ENCODE assay signal across 21 cellular contexts in the genomic region with DNA sequence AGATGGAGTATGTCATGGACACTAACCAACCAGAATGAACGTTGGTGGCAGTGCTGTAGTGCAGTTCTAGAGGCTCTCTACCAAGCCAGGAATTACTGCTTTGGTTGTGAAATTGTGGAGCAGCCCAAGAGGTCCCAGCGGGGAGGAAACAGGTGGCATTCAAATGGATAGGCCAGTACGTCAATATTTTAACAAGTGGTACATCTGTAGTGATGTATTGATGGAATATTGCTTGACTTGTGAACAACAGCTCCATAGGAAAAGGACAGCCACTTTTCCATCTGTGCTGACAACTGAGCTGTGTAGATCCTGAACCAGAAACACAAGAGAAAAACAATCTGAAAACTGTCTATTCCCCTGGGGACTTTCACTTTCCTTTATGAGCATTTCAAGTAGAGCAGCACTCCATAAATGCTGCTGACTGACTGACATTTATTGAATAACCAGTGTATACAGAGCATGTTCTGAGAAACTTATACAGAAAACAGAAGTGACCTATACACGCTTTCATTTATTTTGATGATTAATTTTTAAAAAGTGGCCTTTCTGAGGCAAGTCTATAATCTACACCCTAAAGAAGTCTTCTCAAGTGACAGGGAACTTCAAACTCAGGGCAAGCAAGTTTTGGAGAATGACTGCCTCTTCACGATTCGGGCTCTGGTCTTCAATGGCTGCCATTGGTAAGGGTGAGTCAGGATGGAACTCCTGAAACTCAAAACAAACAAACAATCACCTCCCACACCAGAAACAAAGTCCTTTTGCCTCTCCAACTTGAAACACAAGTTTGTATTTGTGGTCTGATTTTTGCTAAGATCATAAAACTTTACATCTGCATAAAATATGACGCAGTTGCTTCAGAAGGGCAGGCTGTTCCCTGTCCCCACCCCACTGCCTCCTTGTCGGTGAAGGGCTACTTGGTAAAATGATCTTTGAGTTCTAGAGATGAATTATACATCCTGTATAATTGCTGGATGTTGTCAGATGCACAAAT.
DNase-seq lines count a peak whose midpoint lies in the region; ATAC-seq, FAIRE-seq and TF ChIP-seq lines count a peak whose summit lies in the region.
"Had no signal": no experiment of that assay in that cellular context is flagged by ENCODE, and none has a peak within 500 bp of the region (broad histone marks: within the 10 kb centered on the region; RNA-seq: fewer than 3 reads in every experiment).

No MANE protein-coding gene starts in this region.

- no peak overlapping the region for H2BK20ac ChIP-seq in H1 (ENCODE audit: low read length)

- CTCF ChIA-PET in H1 (lab: Charles Lee; ENCODE audit: partially characterized antibody) = interaction anchor here (0.8 to 1.3 kb wide), 2 partner anchors 10 to 31 kb away, joined by 4 read pairs; no protein-coding TSS in a partner anchor
- CTCF ChIA-PET in A673 (lab: Charles Lee) = no interaction called here

- H3K9ac ChIP-seq in H1 (replicated peaks in 1 of 4; ENCODE audit: extremely low read depth in 1 of 4, low read depth in 3 of 4, low read length in 3 of 4) (no peak overlapping the region), colonic mucosa (ENCODE audit: low read depth in 2 of 2, low read length in 2 of 2) (no peak overlapping the region)
- H3K9ac ChIP-seq: SK-N-SH had no signal

- H3K4me3 ChIP-seq in H1 (ENCODE audit: extremely low read depth in 1 of 4, insufficient read depth in 2 of 4, low read depth in 3 of 4, low read length in 4 of 4) (no peak overlapping the region), A673 (ENCODE audit: low read depth, low read length, poor library complexity, severe bottlenecking) (no peak overlapping the region), colonic mucosa (no peak overlapping the region)
- H3K4me3 ChIP-seq: adrenal gland, transverse colon had no signal

- H3K27ac ChIP-seq in H1 (ENCODE audit: low read depth, low read length) = no peak overlapping the region
- H3K27ac ChIP-seq in A673 (ENCODE audit: low read depth, low read length, poor library complexity, severe bottlenecking) = no peak overlapping the region
- no peak overlapping the region for H3K27ac ChIP-seq in colonic mucosa
- H3K27ac ChIP-seq: adrenal gland, neutrophil, transverse colon had no signal

- H2BK15ac ChIP-seq in H1 (ENCODE audit: low read length) = no peak overlapping the region

- intact Hi-C loops in A673 (cut with micrococcal nuclease; ENCODE audit: unreplicated experiment) = no loop called here
- intact Hi-C loops in colonic mucosa (cut with DNase I) = no loop called here

- H2AK5ac ChIP-seq in H1 (ENCODE audit: low read depth, low read length) = no peak overlapping the region

- POLR2A ChIA-PET in H1 (lab: Charles Lee; ENCODE audit: partially characterized antibody) (no interaction called here), A673 (lab: Charles Lee; ENCODE audit: low non-redundant PET) (no interaction called here)

- no peak overlapping the region for H3K4ac ChIP-seq in H1 (replicated peaks; ENCODE audit: insufficient read length, low read depth, low read length)

- DNase-seq in DMS 273 (lab: John Stamatoyannopoulos, UW; ENCODE audit: unreplicated experiment) = peak; percentile 31
- peak; percentile 22 for DNase-seq in NCI-H2029 (lab: John Stamatoyannopoulos, UW)
- DNase-seq in H1 (ENCODE audit: low read depth in 1 of 2, low spot score in 2 of 2) = no peak
- DNase-seq in AML-193 (lab: John Stamatoyannopoulos, UW) = no peak
- no peak for DNase-seq in A673 (ENCODE audit: low spot score)
- DNase-seq in DMS79 (lab: John Stamatoyannopoulos, UW) = no peak
- DNase-seq in colonic mucosa = no peak
- DNase-seq: activated CD4-positive, alpha-beta T cell treated with anti-CD3 and anti-CD28 coated beads, Interleukin-2, amount 50 U/mL, for 4 hours; adrenal gland; CD8-positive, alpha-beta T cell; EL; KG1; NCI-H1048; NCI-H226; RPMI8226; SK-N-SH; small intestine; transverse colon had no signal

- H3K14ac ChIP-seq in H1 (ENCODE audit: insufficient read length) = no peak overlapping the region

- H2BK12ac ChIP-seq in H1 (ENCODE audit: low read depth, low read length) = no peak overlapping the region

- no peak overlapping the region for H4K5ac ChIP-seq in H1 (ENCODE audit: insufficient read length, low read depth, low read length)

- TF ChIP-seq RAD21 in H1 (IDR thresholded peaks at IDR 0.05 in 1 of 2, conservative IDR thresholded peaks at IDR 0.05 in 1 of 2; ENCODE audit: low read depth in 2 of 2, low read length in 2 of 2) = no peak

- no peak overlapping the region for H3K18ac ChIP-seq in H1 (ENCODE audit: extremely low read depth, low read length)

- ATAC-seq in GM18868 (IDR thresholded peaks at IDR 0.05; ENCODE audit: unreplicated experiment) = peak; percentile 53
- ATAC-seq: CD8-positive, alpha-beta T cell had no signal

- H3K56ac ChIP-seq in H1 (replicated peaks; ENCODE audit: insufficient read length, low read depth, low read length) = no peak overlapping the region

- no peak overlapping the region for H2AFZ ChIP-seq in H1 (ENCODE audit: low read length)

- H3K27me3 ChIP-seq in H1 (replicated peaks in 1 of 4; ENCODE audit: control insufficient read depth in 3 of 4, extremely low read depth in 1 of 4, insufficient read depth in 3 of 4, low read length in 3 of 4) (no peaks in the 10 kb centered on the region), A673 (replicated peaks; ENCODE audit: insufficient read depth, low read depth, low read length, poor library complexity) (no peaks in the 10 kb centered on the region), colonic mucosa (no peaks in the 10 kb centered on the region)
- H3K27me3 ChIP-seq: adrenal gland, neutrophil, transverse colon had no signal

- no TSS peak for BruUV-seq in A673 (replicated peaks; lab: Mats Ljungman, UMichigan)

- TF ChIP-seq POLR2A in H1 (IDR thresholded peaks at IDR 0.05; ENCODE audit: control extremely low read depth in 1 of 2, low read depth in 2 of 2, low read length in 2 of 2) = no peak

- no peak overlapping the region for H2BK120ac ChIP-seq in H1 (replicated peaks; ENCODE audit: low read depth, low read length)

- H4K8ac ChIP-seq in H1 (ENCODE audit: extremely low read depth, insufficient read depth, low read length) = no peak overlapping the region

- no peak overlapping the region for H2BK5ac ChIP-seq in H1 (ENCODE audit: low read depth, low read length)

- no peaks in the 10 kb centered on the region for H3K9me3 ChIP-seq in H1 (ENCODE audit: insufficient read depth in 2 of 2, low read depth in 1 of 2, low read length in 1 of 2)
- no peaks in the 10 kb centered on the region for H3K9me3 ChIP-seq in A673 (ENCODE audit: low read depth, low read length, poor library complexity, severe bottlenecking)
- no peaks in the 10 kb centered on the region for H3K9me3 ChIP-seq in colonic mucosa
- H3K9me3 ChIP-seq: adrenal gland, neutrophil, SK-N-SH, transverse colon had no signal

- H3K4me1 ChIP-seq in H1 (replicated peaks in 1 of 4; ENCODE audit: control insufficient read depth in 3 of 4, insufficient read depth in 4 of 4, low read length in 3 of 4) (peaks cover 0 to 7% (median 0%) of the 10 kb centered on the region in 4 experiments; a peak in 1 of 7 replicates), A673 (ENCODE audit: insufficient read depth, low read length, poor library complexity, severe bottlenecking) (no peaks in the 10 kb centered on the region), colonic mucosa (no peaks in the 10 kb centered on the region)
- H3K4me1 ChIP-seq: adrenal gland had no signal

- H3K23me2 ChIP-seq in H1 (ENCODE audit: low read depth, low read length) = no peaks in the 10 kb centered on the region

- no peak overlapping the region for H3K23ac ChIP-seq in H1 (ENCODE audit: insufficient read length)

- H4K91ac ChIP-seq in H1 (replicated peaks; ENCODE audit: insufficient read length, low read length) = no peak overlapping the region

- H3K36me3 ChIP-seq in H1 (ENCODE audit: control insufficient read depth in 2 of 4, insufficient read depth in 4 of 4, low read length in 3 of 4) (no peaks in the 10 kb centered on the region), A673 (ENCODE audit: insufficient read depth, low read length, poor library complexity, severe bottlenecking) (no peaks in the 10 kb centered on the region), colonic mucosa (no peaks in the 10 kb centered on the region)
- H3K36me3 ChIP-seq: adrenal gland, neutrophil, transverse colon had no signal

- FAIRE-seq in H1 (lab: Jason Lieb, UNC) = peak; percentile 24
- FAIRE-seq: bronchial epithelial cell, small intestine had no signal

- no peaks in the 10 kb centered on the region for H3K79me2 ChIP-seq in H1 (ENCODE audit: control insufficient read depth in 1 of 2, insufficient read depth in 2 of 2, low read length in 2 of 2)

- H3K79me1 ChIP-seq in H1 (ENCODE audit: low read depth, low read length) = no peaks in the 10 kb centered on the region

- no peaks in the 10 kb centered on the region for H4K20me1 ChIP-seq in H1 (replicated peaks in 1 of 2; ENCODE audit: control insufficient read depth in 1 of 2, insufficient read depth in 2 of 2, low read length in 2 of 2)

- TF ChIP-seq CTCF in H1 (IDR thresholded peaks at IDR 0.05; ENCODE audit: control extremely low read depth in 1 of 3, insufficient read depth in 1 of 3, low read depth in 1 of 3, low read length in 3 of 3) = no peak
- no peak for TF ChIP-seq CTCF in A673 (conservative IDR thresholded peaks at IDR 0.05; ENCODE audit: low read depth, low read length)
- TF ChIP-seq CTCF in colonic mucosa (IDR thresholded peaks at IDR 0.05) = no peak

- no peak overlapping the region for H3K4me2 ChIP-seq in H1 (ENCODE audit: insufficient read depth in 1 of 2, low read depth in 2 of 2, low read length in 2 of 2)
- H3K4me2 ChIP-seq: SK-N-SH had no signal

- TF ChIP-seq EP300 in H1 (IDR thresholded peaks at IDR 0.05; ENCODE audit: borderline replicate concordance in 1 of 2, low read depth in 2 of 2, low read length in 2 of 2) = no peak

- 90% methylated on average over 8 of the region's 8 CpGs; no CpG with 5 or more reads in 1 of the 2 experiments for WGBS in H1 (ENCODE audit: extremely low coverage in 1 of 2, insufficient coverage in 1 of 2, insufficient read length in 1 of 2, insufficient replicate concordance in 2 of 2, low coverage in 1 of 2, low lambda C conversion rate in 2 of 2, missing lambda C conversion rate in 1 of 2), 2 experiments

TF ChIP-seq in H1, 55 proteins besides CTCF, POLR2A, EP300 and RAD21 (continues in another document):
- TF ChIP-seq CHD2 (IDR thresholded peaks at IDR 0.05; ENCODE audit: low read length) = no peak
- TF ChIP-seq GTF2F1 (IDR thresholded peaks at IDR 0.05; ENCODE audit: borderline replicate concordance, low read depth, low read length) = no peak
- TF ChIP-seq SIRT6 (IDR thresholded peaks at IDR 0.05; ENCODE audit: low read length) = no peak
- no peak for TF ChIP-seq SP2 (IDR thresholded peaks at IDR 0.05; ENCODE audit: low read length)
- no peak for TF ChIP-seq TAF1 (IDR thresholded peaks at IDR 0.05; ENCODE audit: low read depth, low read length)
- no peak for TF ChIP-seq USF2 (IDR thresholded peaks at IDR 0.05; ENCODE audit: low read length)

Comparison
In these comparisons a context has a peak if more than half of its experiments do, and no peak if none do; other contexts are left out.
1. DNase-seq: peak in DMS 273 (single experiment) and NCI-H2029 (single experiment); none in H1 (0 of 2), AML-193 (0 of 2), A673 (single experiment), DMS79 (single experiment) and colonic mucosa (single experiment).